In the genomic region with DNA sequence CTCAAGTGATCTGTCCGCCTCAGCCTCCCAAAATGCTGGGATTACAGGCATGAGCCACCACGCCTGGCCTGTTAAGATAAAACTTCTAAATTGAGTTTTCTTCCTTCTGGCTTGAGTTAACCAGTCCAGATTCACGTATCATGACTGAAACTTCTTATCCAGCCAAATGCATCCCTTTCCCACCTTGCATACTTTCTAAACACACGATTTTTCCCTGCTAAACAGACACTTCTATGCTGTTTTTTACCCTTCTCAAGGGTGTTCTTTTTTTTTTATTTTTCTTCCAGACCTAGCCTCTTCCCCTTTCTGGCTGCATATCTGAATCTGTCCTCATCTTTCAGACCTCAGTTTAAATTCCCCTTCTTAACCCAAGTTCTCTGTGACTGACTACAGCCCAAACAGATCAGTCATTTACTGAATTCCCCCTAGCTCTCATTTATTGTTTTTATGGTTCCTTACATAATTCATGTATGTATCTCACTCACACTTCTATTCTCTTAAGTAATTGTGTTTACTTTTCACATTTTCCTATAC, we compare ENCODE assay signal across 13 cellular contexts. TPM values are rescaled to one million over a fixed set of nuclear protein-coding genes. Genes with fewer than 3 reads are reported as not detected.
DNase-seq lines count a peak whose midpoint lies in the region; ATAC-seq and TF ChIP-seq lines count a peak whose summit lies in the region.
"Had no signal": no experiment of that assay in that cellular context is flagged by ENCODE, and none has a peak within 500 bp of the region (broad histone marks: within the 10 kb centered on the region; RNA-seq: fewer than 3 reads in every experiment).

No MANE protein-coding gene starts in this region.

- no peak for TF ChIP-seq CTCF in MM.1S (IDR thresholded peaks at IDR 0.05; ENCODE audit: low read length)
- TF ChIP-seq CTCF in GM23338 (conservative IDR thresholded peaks at IDR 0.05; ENCODE audit: low read depth in 2 of 2) = no peak

- H3K27me3 Mint-ChIP-seq in T-helper 1 cell treated with Interleukin-12 subunit alpha and Interleukin-12 subunit beta and Interleukin-4 antibody, amounts not matched to agents 30 μg/mL and 1 μg/mL, for 36 hours (ENCODE audit: low read depth) = no peaks in the 10 kb centered on the region
- H3K27me3 Mint-ChIP-seq in activated naive CD8-positive, alpha-beta T cell = no peaks in the 10 kb centered on the region
- H3K27me3 Mint-ChIP-seq in GM23338 (ENCODE audit: insufficient read depth, low read depth, poor library complexity) = no peaks in the 10 kb centered on the region

- peak overlapping the region; percentile 78; the same call in 1 of the 2 replicates for H3K4me3 ChIP-seq in MM.1S (ENCODE audit: low read length)
- H3K4me3 ChIP-seq in GM23338 = no peak overlapping the region
- H3K4me3 ChIP-seq: prostate gland had no signal

- H2AFZ ChIP-seq in MM.1S (ENCODE audit: low read length) (no peak overlapping the region), GM23338 (no peak overlapping the region)

- H4K20me1 ChIP-seq in MM.1S (ENCODE audit: insufficient read depth, low read length) (no peaks in the 10 kb centered on the region), GM23338 (replicated peaks; ENCODE audit: insufficient read depth) (no peaks in the 10 kb centered on the region; the same call in 1 of the 2 replicates)

- H3K27ac Mint-ChIP-seq in T-helper 1 cell treated with Interleukin-12 subunit alpha and Interleukin-12 subunit beta and Interleukin-4 antibody, amounts not matched to agents 30 μg/mL and 1 μg/mL, for 36 hours = peak overlapping the region; percentile 96
- H3K27ac Mint-ChIP-seq in activated naive CD8-positive, alpha-beta T cell = peak overlapping the region; percentile 100
- no peak overlapping the region; the same call in 1 of the 2 replicates for H3K27ac Mint-ChIP-seq in GM23338

- peaks cover 42% of the 10 kb centered on the region for H3K4me1 Mint-ChIP-seq in T-helper 1 cell treated with Interleukin-12 subunit alpha and Interleukin-12 subunit beta and Interleukin-4 antibody, amounts not matched to agents 30 μg/mL and 1 μg/mL, for 36 hours (ENCODE audit: low read depth)
- H3K4me1 Mint-ChIP-seq in activated naive CD8-positive, alpha-beta T cell (ENCODE audit: low read depth) = peaks cover 78% of the 10 kb centered on the region
- H3K4me1 Mint-ChIP-seq in GM23338 = peaks cover 9% of the 10 kb centered on the region

- no peak overlapping the region; the same call in 1 of the 2 replicates for H3K27ac ChIP-seq in MM.1S (ENCODE audit: low read length)
- no peak overlapping the region for H3K27ac ChIP-seq in GM23338 (ENCODE audit: low read depth)
- H3K27ac ChIP-seq: prostate gland had no signal

- H3K36me3 ChIP-seq in MM.1S (replicated peaks; ENCODE audit: insufficient read depth, low read length) = peaks cover 19% of the 10 kb centered on the region
- H3K36me3 ChIP-seq in GM23338 (ENCODE audit: insufficient read depth) = no peaks in the 10 kb centered on the region
- H3K36me3 ChIP-seq: prostate gland had no signal

- H3K4me1 ChIP-seq in MM.1S (ENCODE audit: low read length) (peaks cover 18% of the 10 kb centered on the region), GM23338 (ENCODE audit: insufficient read depth) (peaks cover 5% of the 10 kb centered on the region; the same call in 1 of the 2 replicates)
- H3K4me1 ChIP-seq: prostate gland had no signal

- no peak overlapping the region for H3K9ac ChIP-seq in MM.1S (ENCODE audit: low read length)
- H3K9ac ChIP-seq: SK-N-SH had no signal

- no peaks in the 10 kb centered on the region for H3K27me3 ChIP-seq in MM.1S (replicated peaks; ENCODE audit: insufficient read depth, low read length)
- H3K27me3 ChIP-seq in GM23338 (ENCODE audit: insufficient read depth) = no peaks in the 10 kb centered on the region

- H3K4me2 ChIP-seq in MM.1S (ENCODE audit: low read depth, low read length) (peak overlapping the region; percentile 94; the same call in 1 of the 2 replicates), GM23338 (no peak overlapping the region)
- H3K4me2 ChIP-seq: SK-N-SH had no signal

- DNase-seq in T-helper 1 cell (no peak), MM.1S (no peak), pons (ENCODE audit: low spot score) (peak; percentile 58), OCI-M2 (lab: John Stamatoyannopoulos, UW; ENCODE audit: unreplicated experiment) (no peak), GM23338 (ENCODE audit: low spot score) (no peak)
- DNase-seq: activated effector memory CD4-positive, alpha-beta T cell treated with anti-CD3 and anti-CD28 coated beads, Interleukin-2, amount 50 U/mL, for 16 hours; NCI-H187 treated with DMSO at 0.1 percent for 48 hours; SK-N-SH had no signal

- no peaks in the 10 kb centered on the region for H3K9me2 ChIP-seq in MM.1S (replicated peaks; ENCODE audit: insufficient read depth, low read length)
- peaks cover 7% of the 10 kb centered on the region; the same call in 1 of the 2 replicates for H3K9me2 ChIP-seq in GM23338 (ENCODE audit: insufficient read depth)
- H3K9me2 ChIP-seq: SK-N-SH had no signal

- H3K36me3 Mint-ChIP-seq in T-helper 1 cell treated with Interleukin-12 subunit alpha and Interleukin-12 subunit beta and Interleukin-4 antibody, amounts not matched to agents 30 μg/mL and 1 μg/mL, for 36 hours (ENCODE audit: low read depth) = peaks cover 42% of the 10 kb centered on the region
- H3K36me3 Mint-ChIP-seq in activated naive CD8-positive, alpha-beta T cell = peaks cover 27% of the 10 kb centered on the region
- no peaks in the 10 kb centered on the region for H3K36me3 Mint-ChIP-seq in GM23338 (ENCODE audit: low read depth)

- peaks cover 98% of the 10 kb centered on the region for H3K79me2 ChIP-seq in MM.1S (ENCODE audit: low read length)
- no peaks in the 10 kb centered on the region for H3K79me2 ChIP-seq in GM23338 (replicated peaks; ENCODE audit: insufficient read depth)

- H3F3A ChIP-seq in MM.1S (ENCODE audit: insufficient read depth, low read length) (peaks cover 33% of the 10 kb centered on the region), GM23338 (replicated peaks; ENCODE audit: low read depth) (no peaks in the 10 kb centered on the region)

- ATAC-seq in HG03378 (IDR thresholded peaks at IDR 0.05; ENCODE audit: unreplicated experiment) (no peak), GM23338 (no peak)

- H3K9me3 Mint-ChIP-seq in T-helper 1 cell treated with Interleukin-12 subunit alpha and Interleukin-12 subunit beta and Interleukin-4 antibody, amounts not matched to agents 30 μg/mL and 1 μg/mL, for 36 hours = peaks cover 6% of the 10 kb centered on the region
- H3K9me3 Mint-ChIP-seq in activated naive CD8-positive, alpha-beta T cell (ENCODE audit: low read depth) = peaks cover 9% of the 10 kb centered on the region
- H3K9me3 Mint-ChIP-seq in GM23338 = no peaks in the 10 kb centered on the region

- peak overlapping the region; percentile 93 for H3K4me3 Mint-ChIP-seq in T-helper 1 cell treated with Interleukin-12 subunit alpha and Interleukin-12 subunit beta and Interleukin-4 antibody, amounts not matched to agents 30 μg/mL and 1 μg/mL, for 36 hours
- H3K4me3 Mint-ChIP-seq in activated naive CD8-positive, alpha-beta T cell = peak overlapping the region; percentile 91
- no peak overlapping the region for H3K4me3 Mint-ChIP-seq in GM23338

- no peaks in the 10 kb centered on the region for H3K9me3 ChIP-seq in MM.1S (replicated peaks; ENCODE audit: insufficient read depth, low read length)
- H3K9me3 ChIP-seq: prostate gland, SK-N-SH had no signal

TF ChIP-seq in GM23338, 12 proteins besides CTCF, POLR2A, EP300 and RAD21:
- TF ChIP-seq JUNB (IDR thresholded peaks at IDR 0.05; ENCODE audit: unreplicated experiment) (no peak), ZNF331 (CRISPR knock-in tag; IDR thresholded peaks at IDR 0.05; ENCODE audit: low read depth) (no peak), REST (IDR thresholded peaks at IDR 0.05; ENCODE audit: unreplicated experiment) (no peak), STAT1 (IDR thresholded peaks at IDR 0.05; ENCODE audit: unreplicated experiment) (no peak), POLR2AphosphoS5 (IDR thresholded peaks at IDR 0.05; ENCODE audit: low read depth) (no peak)
TF ChIP-seq in GM23338: peak in this region for 0.

RNA-seq across cellular contexts. Expression of gene EVI2B, which starts 5.4 kb away (rescaled TPM):
- not detected in 2 replicates for total RNA-seq in GM23338 (2014; rRNA removed; shearing (Covaris generic))
- 0.18 TPM in 1 of 2 replicates, not detected in the other for polyA plus RNA-seq in GM23338 (2016; fragmentation: Nextera tagmentation; extraction: Ambion mirVana)

RNA-seq across cellular contexts. Expression of gene OMG, which starts 11.4 kb away (rescaled TPM):
- total RNA-seq in GM23338 (2014; rRNA removed; shearing (Covaris generic)) = not detected in 2 replicates
- polyA plus RNA-seq in GM23338 (2016; fragmentation: Nextera tagmentation; extraction: Ambion mirVana) = 0.71 and 1.3 TPM in 2 replicates
- total RNA-seq: A172, prostate gland had no signal

RNA-seq across cellular contexts. Expression of gene EVI2A, which starts 13.0 kb away (rescaled TPM):
- not detected in 2 replicates for total RNA-seq in GM23338 (2014; rRNA removed; shearing (Covaris generic))
- polyA plus RNA-seq in GM23338 (2016; fragmentation: Nextera tagmentation; extraction: Ambion mirVana) = 0.96 and 1.3 TPM in 2 replicates
